1 cellular context compared by ENCODE assay signal in the genomic region with DNA sequence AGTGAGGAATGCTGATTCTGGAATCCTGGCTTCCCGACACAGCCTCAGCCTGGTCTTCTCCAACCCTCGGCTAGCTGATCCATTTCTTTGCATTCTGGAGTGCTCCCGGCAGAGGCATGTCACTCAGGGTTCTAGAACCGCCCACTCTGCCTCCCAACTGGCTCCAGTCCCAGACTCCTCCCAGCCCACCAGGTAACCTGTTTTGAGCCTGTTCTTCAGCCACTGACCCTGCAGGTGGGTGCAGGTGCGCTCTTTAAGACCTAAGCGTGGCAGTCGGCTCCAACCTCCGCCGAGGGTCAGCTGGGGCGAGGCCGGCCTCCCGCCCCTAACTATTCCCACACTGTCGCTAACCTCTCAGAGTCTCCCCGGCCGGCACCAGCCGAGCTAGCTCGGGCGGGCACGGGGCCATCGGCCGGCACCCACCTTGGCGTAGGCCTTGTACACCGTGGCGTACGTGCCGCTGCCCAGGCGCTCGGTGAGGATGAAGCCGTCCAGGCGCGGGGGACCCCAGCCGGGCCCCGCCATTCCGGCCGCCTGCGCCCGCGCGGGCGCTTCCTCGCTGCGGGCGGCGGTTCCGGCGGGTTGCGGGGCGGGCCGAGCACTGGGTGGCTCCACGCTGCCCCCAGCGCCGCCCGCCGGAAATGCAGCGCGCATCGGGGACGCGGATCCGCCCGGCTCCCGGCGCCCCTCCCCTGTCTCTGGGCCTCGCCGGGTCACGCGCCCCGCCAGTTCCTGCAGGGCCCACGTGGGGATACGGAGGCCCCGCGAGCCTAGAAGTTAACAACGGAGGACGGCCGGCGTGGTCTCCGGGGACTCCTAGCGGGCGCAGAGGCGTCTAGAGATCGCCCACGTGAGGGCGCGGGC.
A peak's percentile ranks its signal among the peaks of the same experiment; 100 is the strongest.
TF ChIP-seq lines count a peak whose summit lies in the region.

A gene with protein sequence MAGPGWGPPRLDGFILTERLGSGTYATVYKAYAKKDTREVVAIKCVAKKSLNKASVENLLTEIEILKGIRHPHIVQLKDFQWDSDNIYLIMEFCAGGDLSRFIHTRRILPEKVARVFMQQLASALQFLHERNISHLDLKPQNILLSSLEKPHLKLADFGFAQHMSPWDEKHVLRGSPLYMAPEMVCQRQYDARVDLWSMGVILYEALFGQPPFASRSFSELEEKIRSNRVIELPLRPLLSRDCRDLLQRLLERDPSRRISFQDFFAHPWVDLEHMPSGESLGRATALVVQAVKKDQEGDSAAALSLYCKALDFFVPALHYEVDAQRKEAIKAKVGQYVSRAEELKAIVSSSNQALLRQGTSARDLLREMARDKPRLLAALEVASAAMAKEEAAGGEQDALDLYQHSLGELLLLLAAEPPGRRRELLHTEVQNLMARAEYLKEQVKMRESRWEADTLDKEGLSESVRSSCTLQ (minus strand): TSS at position 576 of the 864 bp plus-strand sequence. CDS start 51 bp downstream, at position 525.

TF ChIP-seq in HepG2, 621 proteins besides CTCF, POLR2A, EP300 and RAD21 (continued from another document and continues in another):
- TF ChIP-seq, protein P1, sequence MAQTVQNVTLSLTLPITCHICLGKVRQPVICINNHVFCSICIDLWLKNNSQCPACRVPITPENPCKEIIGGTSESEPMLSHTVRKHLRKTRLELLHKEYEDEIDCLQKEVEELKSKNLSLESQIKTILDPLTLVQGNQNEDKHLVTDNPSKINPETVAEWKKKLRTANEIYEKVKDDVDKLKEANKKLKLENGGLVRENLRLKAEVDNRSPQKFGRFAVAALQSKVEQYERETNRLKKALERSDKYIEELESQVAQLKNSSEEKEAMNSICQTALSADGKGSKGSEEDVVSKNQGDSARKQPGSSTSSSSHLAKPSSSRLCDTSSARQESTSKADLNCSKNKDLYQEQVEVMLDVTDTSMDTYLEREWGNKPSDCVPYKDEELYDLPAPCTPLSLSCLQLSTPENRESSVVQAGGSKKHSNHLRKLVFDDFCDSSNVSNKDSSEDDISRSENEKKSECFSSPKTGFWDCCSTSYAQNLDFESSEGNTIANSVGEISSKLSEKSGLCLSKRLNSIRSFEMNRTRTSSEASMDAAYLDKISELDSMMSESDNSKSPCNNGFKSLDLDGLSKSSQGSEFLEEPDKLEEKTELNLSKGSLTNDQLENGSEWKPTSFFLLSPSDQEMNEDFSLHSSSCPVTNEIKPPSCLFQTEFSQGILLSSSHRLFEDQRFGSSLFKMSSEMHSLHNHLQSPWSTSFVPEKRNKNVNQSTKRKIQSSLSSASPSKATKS (CRISPR knock-in tag; IDR thresholded peaks at IDR 0.05), result no peak
- TF ChIP-seq AHR (CRISPR knock-in tag; IDR thresholded peaks at IDR 0.05) (0 out of 2 replicates have a peak, but pooled peaks have one; percentile 32), GATA4 (IDR thresholded peaks at IDR 0.05; ENCODE audit: borderline replicate concordance, low read depth) (no peak), SMC3 (IDR thresholded peaks at IDR 0.05; ENCODE audit: low read length) (no peak), PAF1 (CRISPR knock-in tag; IDR thresholded peaks at IDR 0.05) (no peak), FOXK2 (IDR thresholded peaks at IDR 0.05) (no peak), SIX4 (CRISPR knock-in tag; IDR thresholded peaks at IDR 0.05) (no peak), ZBTB1 (CRISPR knock-in tag; IDR thresholded peaks at IDR 0.05; ENCODE audit: borderline replicate concordance) (no peak), NCOA1 (CRISPR knock-in tag; IDR thresholded peaks at IDR 0.05) (no peak), STAT5B (CRISPR knock-in tag; IDR thresholded peaks at IDR 0.05) (no peak), TAF1 (CRISPR knock-in tag; IDR thresholded peaks at IDR 0.05) (no peak; the same call in 1 of the 2 replicates), LCORL (IDR thresholded peaks at IDR 0.05) (no peak), LCORL (CRISPR knock-in tag; IDR thresholded peaks at IDR 0.05) (no peak), U2AF1 (optimal IDR thresholded peaks at IDR 0.05; ENCODE audit: low read depth, low read length) (no peak), ARID2 (CRISPR knock-in tag; IDR thresholded peaks at IDR 0.05; ENCODE audit: borderline replicate concordance) (peak; percentile 52; the same call in 1 of the 2 replicates), ZSCAN30 (CRISPR knock-in tag; IDR thresholded peaks at IDR 0.05) (no peak), ZNF382 (CRISPR knock-in tag; IDR thresholded peaks at IDR 0.05; ENCODE audit: borderline replicate concordance) (no peak), CCAR2 (optimal IDR thresholded peaks at IDR 0.05; ENCODE audit: low read depth, low read length) (no peak), ZNF782 (CRISPR knock-in tag; IDR thresholded peaks at IDR 0.05; ENCODE audit: borderline replicate concordance) (peak; percentile 43), NR2F6 (IDR thresholded peaks at IDR 0.05) (no peak), NR2F6 (CRISPR knock-in tag; IDR thresholded peaks at IDR 0.05) (0 out of 2 replicates have a peak, but pooled peaks have one; percentile 24), ZNF431 (CRISPR knock-in tag; IDR thresholded peaks at IDR 0.05; ENCODE audit: borderline replicate concordance, low read depth) (peak; percentile 55; the same call in 1 of the 2 replicates), ARHGAP35 (CRISPR knock-in tag; IDR thresholded peaks at IDR 0.05; ENCODE audit: borderline replicate concordance) (no peak), THAP11 (CRISPR knock-in tag; IDR thresholded peaks at IDR 0.05) (peak; percentile 60), YEATS2 (CRISPR knock-in tag; IDR thresholded peaks at IDR 0.05; ENCODE audit: borderline replicate concordance) (peak; percentile 16; the same call in 1 of the 2 replicates), NAIF1 (CRISPR knock-in tag; IDR thresholded peaks at IDR 0.05; ENCODE audit: borderline replicate concordance) (no peak), GZF1 (CRISPR knock-in tag; IDR thresholded peaks at IDR 0.05) (no peak), CREM (IDR thresholded peaks at IDR 0.05) (no peak), CREM (CRISPR knock-in tag; IDR thresholded peaks at IDR 0.05) (no peak), KLF9 (CRISPR knock-in tag; IDR thresholded peaks at IDR 0.05; ENCODE audit: low read depth) (no peak), ZNF383 (CRISPR knock-in tag; IDR thresholded peaks at IDR 0.05; ENCODE audit: borderline replicate concordance) (no peak), ZSCAN22 (CRISPR knock-in tag; IDR thresholded peaks at IDR 0.05) (no peak), ZFAT (CRISPR knock-in tag; conservative IDR thresholded peaks at IDR 0.05) (no peak)
- TF ChIP-seq, protein P2, sequence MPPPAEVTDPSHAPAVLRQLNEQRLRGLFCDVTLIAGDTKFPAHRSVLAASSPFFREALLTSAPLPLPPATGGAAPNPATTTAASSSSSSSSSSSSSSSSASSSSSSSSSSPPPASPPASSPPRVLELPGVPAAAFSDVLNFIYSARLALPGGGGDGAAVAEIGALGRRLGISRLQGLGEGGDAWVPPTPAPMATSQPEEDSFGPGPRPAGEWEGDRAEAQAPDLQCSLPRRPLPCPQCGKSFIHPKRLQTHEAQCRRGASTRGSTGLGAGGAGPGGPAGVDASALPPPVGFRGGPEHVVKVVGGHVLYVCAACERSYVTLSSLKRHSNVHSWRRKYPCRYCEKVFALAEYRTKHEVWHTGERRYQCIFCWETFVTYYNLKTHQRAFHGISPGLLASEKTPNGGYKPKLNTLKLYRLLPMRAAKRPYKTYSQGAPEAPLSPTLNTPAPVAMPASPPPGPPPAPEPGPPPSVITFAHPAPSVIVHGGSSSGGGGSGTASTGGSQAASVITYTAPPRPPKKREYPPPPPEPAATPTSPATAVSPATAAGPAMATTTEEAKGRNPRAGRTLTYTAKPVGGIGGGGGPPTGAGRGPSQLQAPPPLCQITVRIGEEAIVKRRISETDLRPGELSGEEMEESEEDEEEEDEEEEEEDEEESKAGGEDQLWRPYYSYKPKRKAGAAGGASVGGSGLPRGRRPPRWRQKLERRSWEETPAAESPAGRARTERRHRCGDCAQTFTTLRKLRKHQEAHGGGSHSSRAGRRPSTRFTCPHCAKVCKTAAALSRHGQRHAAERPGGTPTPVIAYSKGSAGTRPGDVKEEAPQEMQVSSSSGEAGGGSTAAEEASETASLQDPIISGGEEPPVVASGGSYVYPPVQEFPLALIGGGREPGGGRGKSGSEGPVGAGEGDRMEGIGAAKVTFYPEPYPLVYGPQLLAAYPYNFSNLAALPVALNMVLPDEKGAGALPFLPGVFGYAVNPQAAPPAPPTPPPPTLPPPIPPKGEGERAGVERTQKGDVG (CRISPR knock-in tag; IDR thresholded peaks at IDR 0.05; ENCODE audit: borderline replicate concordance), result no peak
- TF ChIP-seq, protein P3, sequence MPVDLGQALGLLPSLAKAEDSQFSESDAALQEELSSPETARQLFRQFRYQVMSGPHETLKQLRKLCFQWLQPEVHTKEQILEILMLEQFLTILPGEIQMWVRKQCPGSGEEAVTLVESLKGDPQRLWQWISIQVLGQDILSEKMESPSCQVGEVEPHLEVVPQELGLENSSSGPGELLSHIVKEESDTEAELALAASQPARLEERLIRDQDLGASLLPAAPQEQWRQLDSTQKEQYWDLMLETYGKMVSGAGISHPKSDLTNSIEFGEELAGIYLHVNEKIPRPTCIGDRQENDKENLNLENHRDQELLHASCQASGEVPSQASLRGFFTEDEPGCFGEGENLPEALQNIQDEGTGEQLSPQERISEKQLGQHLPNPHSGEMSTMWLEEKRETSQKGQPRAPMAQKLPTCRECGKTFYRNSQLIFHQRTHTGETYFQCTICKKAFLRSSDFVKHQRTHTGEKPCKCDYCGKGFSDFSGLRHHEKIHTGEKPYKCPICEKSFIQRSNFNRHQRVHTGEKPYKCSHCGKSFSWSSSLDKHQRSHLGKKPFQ (CRISPR knock-in tag; IDR thresholded peaks at IDR 0.05; ENCODE audit: insufficient replicate concordance), result no peak
- TF ChIP-seq, protein P4, sequence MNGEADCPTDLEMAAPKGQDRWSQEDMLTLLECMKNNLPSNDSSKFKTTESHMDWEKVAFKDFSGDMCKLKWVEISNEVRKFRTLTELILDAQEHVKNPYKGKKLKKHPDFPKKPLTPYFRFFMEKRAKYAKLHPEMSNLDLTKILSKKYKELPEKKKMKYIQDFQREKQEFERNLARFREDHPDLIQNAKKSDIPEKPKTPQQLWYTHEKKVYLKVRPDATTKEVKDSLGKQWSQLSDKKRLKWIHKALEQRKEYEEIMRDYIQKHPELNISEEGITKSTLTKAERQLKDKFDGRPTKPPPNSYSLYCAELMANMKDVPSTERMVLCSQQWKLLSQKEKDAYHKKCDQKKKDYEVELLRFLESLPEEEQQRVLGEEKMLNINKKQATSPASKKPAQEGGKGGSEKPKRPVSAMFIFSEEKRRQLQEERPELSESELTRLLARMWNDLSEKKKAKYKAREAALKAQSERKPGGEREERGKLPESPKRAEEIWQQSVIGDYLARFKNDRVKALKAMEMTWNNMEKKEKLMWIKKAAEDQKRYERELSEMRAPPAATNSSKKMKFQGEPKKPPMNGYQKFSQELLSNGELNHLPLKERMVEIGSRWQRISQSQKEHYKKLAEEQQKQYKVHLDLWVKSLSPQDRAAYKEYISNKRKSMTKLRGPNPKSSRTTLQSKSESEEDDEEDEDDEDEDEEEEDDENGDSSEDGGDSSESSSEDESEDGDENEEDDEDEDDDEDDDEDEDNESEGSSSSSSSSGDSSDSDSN (CRISPR knock-in tag; IDR thresholded peaks at IDR 0.05), result peak; percentile 59
- TF ChIP-seq, protein P5, sequence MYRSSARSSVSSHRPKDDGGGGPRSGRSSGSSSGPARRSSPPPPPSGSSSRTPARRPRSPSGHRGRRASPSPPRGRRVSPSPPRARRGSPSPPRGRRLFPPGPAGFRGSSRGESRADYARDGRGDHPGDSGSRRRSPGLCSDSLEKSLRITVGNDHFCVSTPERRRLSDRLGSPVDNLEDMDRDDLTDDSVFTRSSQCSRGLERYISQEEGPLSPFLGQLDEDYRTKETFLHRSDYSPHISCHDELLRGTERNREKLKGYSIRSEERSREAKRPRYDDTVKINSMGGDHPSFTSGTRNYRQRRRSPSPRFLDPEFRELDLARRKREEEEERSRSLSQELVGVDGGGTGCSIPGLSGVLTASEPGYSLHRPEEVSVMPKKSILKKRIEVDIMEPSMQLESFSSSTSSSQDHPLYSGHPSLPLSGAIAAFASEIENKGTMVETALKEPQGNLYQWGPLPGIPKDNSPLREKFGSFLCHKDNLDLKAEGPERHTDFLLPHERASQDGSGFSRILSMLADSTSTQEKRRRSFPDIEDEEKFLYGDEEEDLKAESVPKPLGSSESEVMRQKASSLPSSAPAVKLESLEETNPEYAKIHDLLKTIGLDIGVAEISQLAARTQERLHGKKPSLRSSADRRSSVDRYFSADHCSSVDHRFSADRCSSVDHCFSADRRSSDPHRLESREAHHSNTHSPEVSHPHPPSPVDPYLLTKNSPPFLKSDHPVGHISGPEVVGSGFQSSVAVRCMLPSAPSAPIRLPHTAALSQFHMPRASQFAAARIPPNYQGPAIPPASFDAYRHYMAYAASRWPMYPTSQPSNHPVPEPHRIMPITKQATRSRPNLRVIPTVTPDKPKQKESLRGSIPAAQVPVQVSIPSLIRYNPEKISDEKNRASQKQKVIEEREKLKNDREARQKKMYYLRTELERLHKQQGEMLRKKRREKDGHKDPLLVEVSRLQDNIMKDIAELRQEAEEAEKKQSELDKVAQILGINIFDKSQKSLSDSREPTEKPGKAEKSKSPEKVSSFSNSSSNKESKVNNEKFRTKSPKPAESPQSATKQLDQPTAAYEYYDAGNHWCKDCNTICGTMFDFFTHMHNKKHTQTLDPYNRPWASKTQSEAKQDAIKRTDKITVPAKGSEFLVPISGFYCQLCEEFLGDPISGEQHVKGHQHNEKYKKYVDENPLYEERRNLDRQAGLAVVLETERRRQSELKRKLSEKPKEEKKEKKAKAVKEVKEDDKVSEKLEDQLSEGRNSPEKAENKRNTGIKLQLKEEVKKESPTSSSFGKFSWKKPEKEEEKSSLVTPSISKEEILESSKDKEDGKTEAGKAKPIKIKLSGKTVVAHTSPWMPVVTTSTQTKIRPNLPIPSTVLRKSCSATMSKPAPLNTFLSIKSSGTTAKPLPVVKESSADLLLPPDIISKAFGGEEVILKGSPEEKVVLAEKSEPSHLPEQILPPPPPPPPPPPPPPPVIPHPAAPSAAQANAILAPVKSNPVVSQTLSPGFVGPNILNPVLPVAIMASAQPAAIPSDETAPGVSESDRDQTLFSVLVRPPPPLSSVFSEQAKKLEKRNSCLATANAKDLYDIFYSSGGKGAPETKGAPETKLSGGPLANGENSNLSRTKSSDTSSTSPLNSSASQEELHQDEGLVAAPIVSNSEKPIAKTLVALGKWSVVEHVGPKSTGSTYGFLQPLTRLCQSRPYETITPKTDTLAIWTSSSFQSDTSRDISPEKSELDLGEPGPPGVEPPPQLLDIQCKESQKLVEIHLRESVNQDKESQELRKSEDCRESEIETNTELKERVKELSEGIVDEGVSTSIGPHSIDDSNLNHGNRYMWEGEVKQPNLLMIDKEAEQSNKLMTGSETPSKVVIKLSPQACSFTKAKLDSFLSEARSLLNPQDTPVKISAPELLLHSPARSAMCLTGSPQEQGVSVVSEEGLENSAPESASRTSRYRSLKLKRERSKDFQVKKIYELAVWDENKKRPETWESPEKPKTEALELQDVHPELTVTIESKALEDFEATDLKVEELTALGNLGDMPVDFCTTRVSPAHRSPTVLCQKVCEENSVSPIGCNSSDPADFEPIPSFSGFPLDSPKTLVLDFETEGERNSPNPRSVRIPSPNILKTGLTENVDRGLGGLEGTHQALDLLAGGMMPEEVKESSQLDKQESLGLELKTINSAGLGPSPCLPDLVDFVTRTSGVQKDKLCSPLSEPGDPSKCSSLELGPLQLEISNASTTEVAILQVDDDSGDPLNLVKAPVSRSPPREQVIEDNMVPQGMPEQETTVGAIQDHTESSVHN (CRISPR knock-in tag; IDR thresholded peaks at IDR 0.05), result no peak
